In genomic region chr6:117484052-117484646, GRCh38 we compare ENCODE assay signal across 9 cellular contexts. TPM values are rescaled to one million over a fixed set of nuclear protein-coding genes. Genes with fewer than 3 reads are reported as not detected.
DNase-seq lines count a peak whose midpoint lies in the region; ATAC-seq and TF ChIP-seq lines count a peak whose summit lies in the region.
"Had no signal": no experiment of that assay in that cellular context is flagged by ENCODE, and none has a peak within 500 bp of the region (broad histone marks: within the 10 kb centered on the region; RNA-seq: fewer than 3 reads in every experiment).

No MANE protein-coding gene starts in this region.

- H3K9me3 Mint-ChIP-seq in brain (peaks cover 0 to 5% (median 4%) of the 10 kb centered on the region in 5 experiments), mesothelial cell of epicardium (no peaks in the 10 kb centered on the region)

- H3K27me3 Mint-ChIP-seq in brain (peaks cover 43% of the 10 kb centered on the region), mesothelial cell of epicardium (ENCODE audit: low read depth) (peaks cover 13% of the 10 kb centered on the region)

- H3K4me3 ChIP-seq in heart right ventricle (peak overlapping the region in 9 of 10 donors; percentile 62 to 92 (median 85)), aorta (ENCODE audit: low read length in 2 of 2) (peak overlapping the region; percentile 50 to 72)

- peak overlapping the region; percentile 90 to 97 (median 93) for H3K4me3 Mint-ChIP-seq in brain
- H3K4me3 Mint-ChIP-seq in mesothelial cell of epicardium: peak overlapping the region; percentile 90

- no peak for ATAC-seq in heart right ventricle
- ATAC-seq in left ventricle myocardium superior: no peak
- ATAC-seq in aorta (ENCODE audit: low FRiP score): no peak
- ATAC-seq in GM19023 (IDR thresholded peaks at IDR 0.05; ENCODE audit: unreplicated experiment): no peak
- ATAC-seq in GM19324 (IDR thresholded peaks at IDR 0.05; ENCODE audit: low FRiP score, unreplicated experiment): no peak
- ATAC-seq in HG02938 (IDR thresholded peaks at IDR 0.05; ENCODE audit: unreplicated experiment): no peak

- H3K27ac ChIP-seq in heart right ventricle: peak overlapping the region in 9 of 10 donors; percentile 79 to 94 (median 90)
- H3K27ac ChIP-seq in aorta (ENCODE audit: low read depth in 1 of 2, low read length in 2 of 2): no peak overlapping the region

- 74 to 76% methylated on average over 8 of the region's 8 CpGs for WGBS in heart right ventricle, 2 donors
- WGBS in aorta, 2 donors: 55 to 64% methylated on average over 8 of the region's 8 CpGs

- TF ChIP-seq CTCF in heart right ventricle (IDR thresholded peaks at IDR 0.05): no peak
- no peak for TF ChIP-seq CTCF in brain (conservative IDR thresholded peaks at IDR 0.05)
- TF ChIP-seq CTCF in mesothelial cell of epicardium (IDR thresholded peaks at IDR 0.05; ENCODE audit: unreplicated experiment): no peak

- peak overlapping the region in 1 of 5 experiments; percentile 94 for H3K27ac Mint-ChIP-seq in brain
- no peak overlapping the region for H3K27ac Mint-ChIP-seq in mesothelial cell of epicardium

- H3K4me1 Mint-ChIP-seq in brain (peaks cover 29% of the 10 kb centered on the region), mesothelial cell of epicardium (peaks cover 33% of the 10 kb centered on the region)

- intact Hi-C loops in heart right ventricle (cut with DNase I): loop anchor here in 6 of 10 donors (1.0 to 10.0 kb wide), 6 partner anchors 48 to 121 kb away; partner anchors contain the start of gene GOPC (in 2 of the 6)
- intact Hi-C loops in left ventricle myocardium superior (cut with micrococcal nuclease): no loop called here
- intact Hi-C loops in aorta (cut with DNase I): loop anchor here in 1 of 2 donors (5.0 kb wide), 1 partner anchor 1413 kb away; no protein-coding TSS in a partner anchor

- H3K27me3 ChIP-seq in heart right ventricle: peaks cover 0 to 24% (median 0%) of the 10 kb centered on the region in 7 donors
- H3K27me3 ChIP-seq in aorta (ENCODE audit: control insufficient read depth in 1 of 2, insufficient read depth in 2 of 2, low read length in 1 of 2): no peaks in the 10 kb centered on the region

- no peaks in the 10 kb centered on the region for H3K36me3 Mint-ChIP-seq in brain
- H3K36me3 Mint-ChIP-seq in mesothelial cell of epicardium: peaks cover 13% of the 10 kb centered on the region

- DNase-seq in heart right ventricle (no peak), left ventricle myocardium superior (no peak), mesothelial cell of epicardium (ENCODE audit: low spot score in 2 of 2, unreplicated experiment in 2 of 2) (no peak), aorta (no peak)

- H3K9me3 ChIP-seq in heart right ventricle (no peaks in the 10 kb centered on the region), aorta (ENCODE audit: control insufficient read depth, low read length) (no peaks in the 10 kb centered on the region)

- H3K36me3 ChIP-seq in heart right ventricle (no peaks in the 10 kb centered on the region), aorta (ENCODE audit: control insufficient read depth in 1 of 2, insufficient read depth in 2 of 2, low read length in 1 of 2) (no peaks in the 10 kb centered on the region)

- H3K4me1 ChIP-seq in heart right ventricle (peaks cover 5 to 29% (median 18%) of the 10 kb centered on the region in 9 donors), aorta (ENCODE audit: control insufficient read depth in 1 of 2, insufficient read depth in 2 of 2, low read length in 2 of 2) (no peaks in the 10 kb centered on the region)

RNA-seq across cellular contexts. Expression of gene DCBLD1, which starts 1.7 kb away (rescaled TPM):
- total RNA-seq in heart right ventricle: 1 to 10 TPM; 2.7 to 7.2 (median 4.2) TPM
- polyA plus RNA-seq in heart right ventricle: 1 to 10 TPM; 3.3 to 6.7 TPM
- 6.0 TPM for total RNA-seq in left ventricle myocardium superior
- 2.4 TPM for polyA plus RNA-seq in brain (ENCODE audit: insufficient read depth, low read depth, low replicate concordance)
- total RNA-seq in mesothelial cell of epicardium: 30.1 to 34.5 TPM (median 30.8 TPM) in 3 replicates
- 10 to 100 TPM; 13.2 to 16.8 TPM for total RNA-seq in aorta
- polyA plus RNA-seq in aorta: 10 to 100 TPM in 1 of 2 donors, 1 to 10 TPM in 1; 2.4 to 11.5 TPM

RNA-seq across cellular contexts. Expression of gene ROS1, which starts 58.4 kb away (rescaled TPM):
- total RNA-seq in heart right ventricle (under 1 TPM in 8 of 10 donors, not detected in 2; 0.02 to 0.13 (median 0.08) TPM), left ventricle myocardium superior (0.02 TPM), mesothelial cell of epicardium (not detected in 3 replicates), aorta (under 1 TPM in 1 of 2 donors, not detected in 1; 0.06 TPM)
- polyA plus RNA-seq in heart right ventricle (not detected), brain (ENCODE audit: insufficient read depth, low read depth, low replicate concordance) (not detected), aorta (not detected)
- total RNA-seq: activated CD8-positive, alpha-beta memory T cell treated with anti-CD3 and anti-CD28 coated beads for 36 hours had no signal

Comparison
In these comparisons a context has a peak if more than half of its experiments do, and no peak if none do; other contexts are left out.
1. H3K27ac ChIP-seq: peak in heart right ventricle (9 of 10); none in aorta (0 of 2).